Comparison of ENCODE assay signal across 1 cellular context in the genomic region with DNA sequence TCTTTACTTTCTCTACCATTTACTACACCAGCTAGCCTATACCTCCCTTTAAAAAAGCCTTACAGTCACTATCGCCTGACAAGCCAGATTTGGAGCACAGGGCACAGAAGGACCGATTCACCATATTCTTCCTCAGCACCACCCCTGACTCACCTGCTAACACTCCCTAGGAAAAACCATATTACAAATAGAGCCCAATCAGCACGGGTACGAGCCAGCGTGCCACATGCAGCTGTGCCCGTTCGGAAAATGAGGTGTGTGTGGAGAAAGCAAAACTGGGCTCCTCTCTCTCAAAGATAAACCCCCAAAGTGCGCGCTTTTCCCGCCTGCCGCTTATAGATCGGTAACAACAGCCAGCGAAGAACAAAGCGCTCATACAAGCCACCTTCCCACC.
TF ChIP-seq lines count a peak whose summit lies in the region.

No MANE protein-coding gene starts in this region.

TF ChIP-seq in HEK293, 187 proteins besides CTCF, POLR2A, EP300 and RAD21 (continued from another document):
- TF ChIP-seq WT1 (tag by site-specific recombination; IDR thresholded peaks at IDR 0.05) = no peak
